15 cellular contexts compared by ENCODE assay signal in genomic region chrX:71117358-71117757, GRCh38. TPM values are rescaled to one million over a fixed set of nuclear protein-coding genes. Genes with fewer than 3 reads are reported as not detected.
DNase-seq lines count a peak whose midpoint lies in the region; ATAC-seq, FAIRE-seq and TF ChIP-seq lines count a peak whose summit lies in the region.
"Had no signal": no experiment of that assay in that cellular context is flagged by ENCODE, and none has a peak within 500 bp of the region (broad histone marks: within the 10 kb centered on the region; RNA-seq: fewer than 3 reads in every experiment).

No MANE protein-coding gene starts in this region.

- H3K4me1 Mint-ChIP-seq in T-helper 17 cell: peaks cover 10% of the 10 kb centered on the region
- H3K4me1 Mint-ChIP-seq in natural killer cell: peaks cover 15 to 28% of the 10 kb centered on the region in 2 donors
- H3K4me1 Mint-ChIP-seq: neural progenitor cell had no signal

- H3K27me3 ChIP-seq in MG63: no peaks in the 10 kb centered on the region
- H3K27me3 ChIP-seq in heart right ventricle: peaks cover 0 to 3% (median 0%) of the 10 kb centered on the region in 7 donors
- H3K27me3 ChIP-seq: tibial nerve had no signal

- no peak overlapping the region for H3K4me3 Mint-ChIP-seq in T-helper 17 cell
- peak overlapping the region; percentile 21 for H3K4me3 Mint-ChIP-seq in natural killer cell

- DNase-seq in NCI-H510A treated with DMSO at 0.1 percent for 48 hours (lab: John Stamatoyannopoulos, UW) (peak; percentile 12), NCI-H510A (lab: John Stamatoyannopoulos, UW) (no peak), GM12892 (ENCODE audit: insufficient read length) (no peak), T-helper 17 cell (no peak), natural killer cell (no peak), MG63 (no peak), heart right ventricle (no peak)
- DNase-seq: foreskin fibroblast, NCI-H2171 had no signal

- H3K9me3 Mint-ChIP-seq in natural killer cell: no peaks in the 10 kb centered on the region

- TF ChIP-seq POLR2A in GM12892 (IDR thresholded peaks at IDR 0.05; ENCODE audit: low read depth, low read length): no peak

- H3K9me3 ChIP-seq in T-helper 17 cell (ENCODE audit: control insufficient read depth, low read length, poor library complexity, severe bottlenecking) (no peaks in the 10 kb centered on the region), MG63 (no peaks in the 10 kb centered on the region), heart right ventricle (no peaks in the 10 kb centered on the region)
- H3K9me3 ChIP-seq: tibial nerve had no signal

- ATAC-seq in T-helper 17 cell: no peak
- no peak for ATAC-seq in natural killer cell
- no peak for ATAC-seq in HG03469 (IDR thresholded peaks at IDR 0.05; ENCODE audit: unreplicated experiment)
- no peak for ATAC-seq in heart right ventricle

- peaks cover 0 to 15% (median 5%) of the 10 kb centered on the region in 9 donors for H3K4me1 ChIP-seq in heart right ventricle
- H3K4me1 ChIP-seq: neural progenitor cell had no signal

- peaks cover 2% of the 10 kb centered on the region for H3K36me3 Mint-ChIP-seq in T-helper 17 cell (ENCODE audit: low read depth)
- H3K36me3 Mint-ChIP-seq in natural killer cell: no peaks in the 10 kb centered on the region

- peak overlapping the region; percentile 29 for H3K27ac Mint-ChIP-seq in T-helper 17 cell
- H3K27ac Mint-ChIP-seq in natural killer cell: peak overlapping the region; percentile 90 to 92
- H3K27ac Mint-ChIP-seq: neural progenitor cell had no signal

- FAIRE-seq in GM12892 (lab: Jason Lieb, UNC): peak; percentile 40
- FAIRE-seq: astrocyte had no signal

- H3K27me3 Mint-ChIP-seq in T-helper 17 cell (no peaks in the 10 kb centered on the region), natural killer cell (ENCODE audit: low read depth in 2 of 2) (no peaks in the 10 kb centered on the region)

- no peak overlapping the region for H3K27ac ChIP-seq in heart right ventricle
- H3K27ac ChIP-seq: neural progenitor cell had no signal

- TF ChIP-seq CTCF in natural killer cell (IDR thresholded peaks at IDR 0.05): no peak
- TF ChIP-seq CTCF in heart right ventricle (IDR thresholded peaks at IDR 0.05): no peak

- intact Hi-C loops in natural killer cell (cut with micrococcal nuclease) (no loop called here), heart right ventricle (cut with DNase I) (no loop called here)

- WGBS in heart right ventricle, 2 donors: 77 to 88% methylated on average over 10 of the region's 10 CpGs

- H3K36me3 ChIP-seq in MG63 (no peaks in the 10 kb centered on the region), heart right ventricle (peaks cover 0 to 29% (median 0%) of the 10 kb centered on the region in 9 donors)
- H3K36me3 ChIP-seq: neural progenitor cell had no signal

- H3K4me3 ChIP-seq in MG63: no peak overlapping the region
- H3K4me3 ChIP-seq in heart right ventricle: peak overlapping the region in 3 of 10 donors; percentile 62 to 70 (median 66)

RNA-seq across cellular contexts. Expression of gene MED12, which starts 1.0 kb away (rescaled TPM):
- polyA plus RNA-seq in GM12892 (2012; ENCODE audit: missing spikeins): 11.9 TPM
- total RNA-seq in T-helper 17 cell: 10 to 100 TPM; 66.2 to 79.2 TPM
- 100 to 1,000 TPM; 111 to 156 (median 115) TPM for total RNA-seq in natural killer cell
- 9.3 and 11.1 TPM in 2 replicates for total RNA-seq in MG63 (2014; rRNA removed; shearing (Covaris generic); ENCODE audit: low replicate concordance)
- total RNA-seq in heart right ventricle: 10 to 100 TPM; 22.4 to 35.1 (median 28.9) TPM
- polyA plus RNA-seq in heart right ventricle: 10 to 100 TPM in 1 of 2 donors, 1 to 10 TPM in 1; 6.1 to 10.8 TPM

RNA-seq across cellular contexts. Expression of gene IL2RG, which starts 6.0 kb away (rescaled TPM):
- 166 TPM for polyA plus RNA-seq in GM12892 (2012; ENCODE audit: missing spikeins)
- total RNA-seq in T-helper 17 cell: 100 to 1,000 TPM; 347 to 400 TPM
- total RNA-seq in natural killer cell: 100 to 1,000 TPM; 506 to 577 (median 550) TPM
- total RNA-seq in MG63 (2014; rRNA removed; shearing (Covaris generic); ENCODE audit: low replicate concordance): not detected in 2 replicates
- 10 to 100 TPM in 1 of 10 donors, 1 to 10 TPM in 6, under 1 TPM in 3; 0.57 to 15.3 (median 2.0) TPM for total RNA-seq in heart right ventricle
- 1 to 10 TPM; 1.3 to 1.7 TPM for polyA plus RNA-seq in heart right ventricle

RNA-seq across cellular contexts. Expression of gene CXorf65, which starts 10.8 kb away (rescaled TPM):
- polyA plus RNA-seq in GM12892 (2012; ENCODE audit: missing spikeins): 5.3 TPM
- 10 to 100 TPM; 57.7 to 68.3 TPM for total RNA-seq in T-helper 17 cell
- 100 to 1,000 TPM in 1 of 3 donors, 10 to 100 TPM in 2; 55.8 to 117 (median 92.8) TPM for total RNA-seq in natural killer cell
- not detected in 2 replicates for total RNA-seq in MG63 (2014; rRNA removed; shearing (Covaris generic); ENCODE audit: low replicate concordance)
- not detected for total RNA-seq in heart right ventricle
- polyA plus RNA-seq in heart right ventricle: not detected
- total RNA-seq: astrocyte, kidney epithelial cell, M059J, tibial nerve had no signal

RNA-seq across cellular contexts. Expression of gene FOXO4, which starts 21.7 kb away (rescaled TPM):
- 3.7 TPM for polyA plus RNA-seq in GM12892 (2012; ENCODE audit: missing spikeins)
- total RNA-seq in T-helper 17 cell: 10 to 100 TPM; 23.4 to 40.1 TPM
- 10 to 100 TPM; 47.3 to 57.2 (median 51.2) TPM for total RNA-seq in natural killer cell
- total RNA-seq in MG63 (2014; rRNA removed; shearing (Covaris generic); ENCODE audit: low replicate concordance): 3.8 and 4.9 TPM in 2 replicates
- 10 to 100 TPM; 29.5 to 67.8 (median 37.5) TPM for total RNA-seq in heart right ventricle
- 10 to 100 TPM; 12.2 to 21.5 TPM for polyA plus RNA-seq in heart right ventricle

RNA-seq across cellular contexts. Expression of gene NLGN3, which starts 27.3 kb away (rescaled TPM):
- 1.1 TPM for polyA plus RNA-seq in GM12892 (2012; ENCODE audit: missing spikeins)
- 1 to 10 TPM; 2.9 to 4.2 TPM for total RNA-seq in T-helper 17 cell
- 1 to 10 TPM; 4.0 to 4.3 (median 4.0) TPM for total RNA-seq in natural killer cell
- 0.07 and 0.10 TPM in 2 replicates for total RNA-seq in MG63 (2014; rRNA removed; shearing (Covaris generic); ENCODE audit: low replicate concordance)
- under 1 TPM; 0.23 to 0.94 (median 0.55) TPM for total RNA-seq in heart right ventricle
- polyA plus RNA-seq in heart right ventricle: under 1 TPM; 0.16 to 0.51 TPM

Comparison
In these comparisons a context has a peak if more than half of its experiments do, and no peak if none do; other contexts are left out.
1. RNA of gene IL2RG, which starts 6.0 kb away (total RNA-seq): 506 to 577 TPM in natural killer cell and 347 to 400 TPM in T-helper 17 cell; 0.57 to 15.3 TPM in heart right ventricle and not detected in MG63; every median in the first group is over 10 times any median in the second.
2. RNA of gene CXorf65, which starts 10.8 kb away (total RNA-seq): 55.8 to 117 TPM in natural killer cell and 57.7 to 68.3 TPM in T-helper 17 cell; not detected in MG63 and not detected in heart right ventricle; every median in the first group is over 10 times any median in the second.